In the genomic region with DNA sequence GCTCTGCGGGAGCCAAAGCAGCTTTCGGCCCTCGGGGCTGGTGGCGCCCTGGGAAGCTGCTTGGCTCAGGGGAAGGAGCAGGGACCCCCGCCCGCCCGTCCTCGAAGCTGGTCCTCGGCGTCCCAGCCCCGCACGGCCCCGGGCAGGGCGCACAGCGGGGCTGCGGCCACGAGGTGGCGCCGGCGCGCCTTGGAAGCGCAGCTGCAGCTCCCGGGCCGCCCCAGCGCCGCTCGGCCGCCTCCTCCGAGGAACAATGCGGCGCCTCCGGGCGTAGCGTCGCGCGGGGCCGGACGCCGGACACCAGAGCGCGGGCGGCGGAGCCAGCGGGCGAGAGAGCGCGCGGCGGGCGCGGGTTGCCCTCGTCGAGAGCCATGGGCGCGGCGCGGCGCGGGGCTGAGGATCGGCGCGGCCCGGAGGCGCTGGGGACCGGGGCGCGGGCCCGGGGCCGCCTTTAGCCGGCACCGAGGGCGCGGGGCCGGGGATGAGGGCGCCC, we compare ENCODE assay signal across 8 cellular contexts. TPM values are rescaled to one million over a fixed set of nuclear protein-coding genes. Genes with fewer than 3 reads are reported as not detected.
A peak's percentile ranks its signal among the peaks of the same experiment; 100 is the strongest.
DNase-seq lines count a peak whose midpoint lies in the region; ATAC-seq, FAIRE-seq and TF ChIP-seq lines count a peak whose summit lies in the region.

A gene with protein sequence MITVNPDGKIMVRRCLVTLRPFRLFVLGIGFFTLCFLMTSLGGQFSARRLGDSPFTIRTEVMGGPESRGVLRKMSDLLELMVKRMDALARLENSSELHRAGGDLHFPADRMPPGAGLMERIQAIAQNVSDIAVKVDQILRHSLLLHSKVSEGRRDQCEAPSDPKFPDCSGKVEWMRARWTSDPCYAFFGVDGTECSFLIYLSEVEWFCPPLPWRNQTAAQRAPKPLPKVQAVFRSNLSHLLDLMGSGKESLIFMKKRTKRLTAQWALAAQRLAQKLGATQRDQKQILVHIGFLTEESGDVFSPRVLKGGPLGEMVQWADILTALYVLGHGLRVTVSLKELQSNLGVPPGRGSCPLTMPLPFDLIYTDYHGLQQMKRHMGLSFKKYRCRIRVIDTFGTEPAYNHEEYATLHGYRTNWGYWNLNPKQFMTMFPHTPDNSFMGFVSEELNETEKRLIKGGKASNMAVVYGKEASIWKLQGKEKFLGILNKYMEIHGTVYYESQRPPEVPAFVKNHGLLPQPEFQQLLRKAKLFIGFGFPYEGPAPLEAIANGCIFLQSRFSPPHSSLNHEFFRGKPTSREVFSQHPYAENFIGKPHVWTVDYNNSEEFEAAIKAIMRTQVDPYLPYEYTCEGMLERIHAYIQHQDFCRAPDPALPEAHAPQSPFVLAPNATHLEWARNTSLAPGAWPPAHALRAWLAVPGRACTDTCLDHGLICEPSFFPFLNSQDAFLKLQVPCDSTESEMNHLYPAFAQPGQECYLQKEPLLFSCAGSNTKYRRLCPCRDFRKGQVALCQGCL (plus strand): TSS at position 229 of the 493 bp plus-strand sequence. CDS start 626 bp downstream, outside the sequence.

- H3K9me3 ChIP-seq in Caco-2, result no peaks in the 10 kb centered on the region
- H3K9me3 ChIP-seq in kidney (ENCODE audit: control insufficient read depth in 1 of 2, low read length in 2 of 2), result no peaks in the 10 kb centered on the region

- intact Hi-C loops in Caco-2 (cut with micrococcal nuclease; ENCODE audit: unreplicated experiment), result loop anchor here (1.0 to 2.0 kb wide), 3 partner anchors 135 to 199 kb away; no protein-coding TSS in a partner anchor
- intact Hi-C loops in kidney (cut with DNase I), result loop anchor here (5.0 kb wide), 1 partner anchor 199 kb away; no protein-coding TSS in a partner anchor

- peak within 1 kb of the TSS; percentile 62 for H3K4me3 Mint-ChIP-seq in Caco-2 (ENCODE audit: unreplicated experiment)

- CTCF ChIA-PET in Caco-2 (lab: Charles Lee), result interaction anchor here (0.5 to 2.3 kb wide), 18 partner anchors 9 to 338 kb away, joined by 3 to 39 read pairs (median 4); no protein-coding TSS in a partner anchor

- no peak within 1 kb of the TSS for H3K27ac ChIP-seq in kidney (ENCODE audit: low read depth in 2 of 2, low read length in 2 of 2)

- H3K4me1 ChIP-seq in Caco-2, result peaks cover 17% of the 10 kb centered on the region; the same call in 1 of the 2 replicates
- H3K4me1 ChIP-seq in kidney (ENCODE audit: control insufficient read depth in 1 of 2, insufficient read depth in 1 of 2, low read depth in 1 of 2, low read length in 2 of 2), result peaks cover 0 to 4% of the 10 kb centered on the region in 2 donors

- ATAC-seq in HG03520 (IDR thresholded peaks at IDR 0.05; ENCODE audit: unreplicated experiment), result no peak

- H3K9me3 Mint-ChIP-seq in Caco-2 (ENCODE audit: unreplicated experiment), result no peaks in the 10 kb centered on the region

- no peaks in the 10 kb centered on the region for H3K36me3 ChIP-seq in Caco-2 (ENCODE audit: control insufficient read depth, insufficient read depth, low read length)
- no peaks in the 10 kb centered on the region for H3K36me3 ChIP-seq in kidney (ENCODE audit: control insufficient read depth in 1 of 2, insufficient read depth in 2 of 2, low read length in 2 of 2)

- no peak within 1 kb of the TSS for H3K9ac ChIP-seq in kidney (ENCODE audit: low read length in 2 of 2)

- TF ChIP-seq CTCF in Caco-2 (IDR thresholded peaks at IDR 0.05; ENCODE audit: insufficient read depth in 1 of 2, low read depth in 1 of 2, low read length in 1 of 2, severe bottlenecking in 1 of 2, unreplicated experiment in 1 of 2) (peak; percentile 59 to 92), kidney (IDR thresholded peaks at IDR 0.05; ENCODE audit: borderline replicate concordance, extremely low read depth, insufficient read depth) (peak; percentile 89)

- H3K4me3 ChIP-seq in Caco-2 (ENCODE audit: low read depth, low read length), result peak within 1 kb of the TSS; percentile 44
- H3K4me3 ChIP-seq in kidney (ENCODE audit: low read length in 2 of 2), result no peak within 1 kb of the TSS

- H3K36me3 Mint-ChIP-seq in Caco-2 (ENCODE audit: insufficient read depth, unreplicated experiment), result peaks cover 6% of the 10 kb centered on the region

- H3K27ac Mint-ChIP-seq in Caco-2 (ENCODE audit: unreplicated experiment), result no peak within 1 kb of the TSS

- BruUV-seq in Caco-2 (replicated peaks; lab: Mats Ljungman, UMichigan), result no TSS peak

- H3K27me3 Mint-ChIP-seq in Caco-2 (ENCODE audit: insufficient read depth, unreplicated experiment), result no peaks in the 10 kb centered on the region

- H3K4me1 Mint-ChIP-seq in Caco-2 (ENCODE audit: low read depth, unreplicated experiment), result peaks cover 13% of the 10 kb centered on the region

- no peak for FAIRE-seq in kidney (lab: Jason Lieb, UNC)

- POLR2A ChIA-PET in Caco-2 (lab: Charles Lee), result no interaction called here

- DNase-seq in Caco-2, result peak; percentile 80 to 93
- DNase-seq in GOT3 (lab: John Stamatoyannopoulos, UW), result peak; percentile 19
- DNase-seq in NCI-H1694 treated with DMSO at 0.1 percent for 48 hours (lab: John Stamatoyannopoulos, UW), result peak; percentile 49
- peak; percentile 88 for DNase-seq in activated CD4-positive, CD25-positive, alpha-beta regulatory T cell treated with anti-CD3 and anti-CD28 coated beads, Interleukin-2, amount 50 U/mL, for 72 hours
- DNase-seq in central memory CD4-positive, alpha-beta T cell, result peak; percentile 69
- DNase-seq in kidney, result peak; percentile 92
- peak; percentile 50 to 69 for DNase-seq in stimulated activated CD4-positive, alpha-beta T cell treated with anti-CD3 and anti-CD28 coated beads, Interleukin-1b, Interleukin-23, amount 100 ng/mL, for 1 hour (ENCODE audit: low read depth in 2 of 2)

- no peaks in the 10 kb centered on the region for H3K27me3 ChIP-seq in Caco-2 (replicated peaks; ENCODE audit: control insufficient read depth, insufficient read depth, low read length)

RNA-seq across cellular contexts. Expression of the gene that starts here (rescaled TPM):
- total RNA-seq in Caco-2 (2022) (8.9 and 9.1 TPM in 2 replicates), kidney (2.3 TPM)
- 0.56 TPM for polyA plus RNA-seq in kidney (ENCODE audit: insufficient read depth, low read depth, low replicate concordance)

Comparison
In these comparisons a context has a peak if more than half of its experiments do, and no peak if none do; other contexts are left out.
1. DNase-seq: peak in every context shown above with its lines; median percentile 92 in kidney; 88 in activated CD4-positive, CD25-positive, alpha-beta regulatory T cell treated with anti-CD3 and anti-CD28 coated beads, Interleukin-2, amount 50 U/mL, for 72 hours; 86 in Caco-2; 69 in central memory CD4-positive, alpha-beta T cell; 60 in stimulated activated CD4-positive, alpha-beta T cell treated with anti-CD3 and anti-CD28 coated beads, Interleukin-1b, Interleukin-23, amount 100 ng/mL, for 1 hour; 49 in NCI-H1694 treated with DMSO at 0.1 percent for 48 hours; 19 in GOT3.